Comparison of ENCODE assay signal across 26 cellular contexts in the genomic region with DNA sequence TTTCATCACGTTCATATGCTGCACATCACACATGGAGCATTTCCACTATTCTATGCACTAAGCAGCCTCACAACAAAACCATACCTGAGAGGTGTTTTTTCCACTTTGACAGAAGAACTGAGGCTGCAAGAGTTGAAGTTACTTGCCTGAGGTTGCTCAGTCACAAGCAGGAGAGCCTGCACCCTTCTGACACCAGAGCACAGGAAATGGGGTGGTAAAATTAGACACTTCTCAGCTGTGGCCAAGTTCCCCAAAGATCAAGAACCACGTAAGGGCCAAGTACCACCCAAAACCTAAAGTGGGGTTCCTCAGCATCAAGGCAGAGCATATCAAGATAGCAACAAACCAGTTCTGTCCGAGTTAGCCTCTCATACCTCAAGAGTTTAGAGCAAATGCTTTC.
"Had no signal": no experiment of that assay in that cellular context is flagged by ENCODE, and none has a peak within 500 bp of the region (broad histone marks: within the 10 kb centered on the region; RNA-seq: fewer than 3 reads in every experiment).

No MANE protein-coding gene starts in this region.

- H3K36me3 ChIP-seq: Peyer's patch, SJCRH30 had no signal

- H3K27ac Mint-ChIP-seq: IgD-negative memory B cell had no signal

- ATAC-seq: K562, Right ventricle myocardium inferior, SK-N-SH treated with all-trans-retinoic acid at 6 μM for 48 hours had no signal

- H3K27me3 Mint-ChIP-seq: IgD-negative memory B cell had no signal

- H3K4me3 Mint-ChIP-seq: IgD-negative memory B cell had no signal

- H3K4me1 Mint-ChIP-seq: IgD-negative memory B cell had no signal

- H3K9me3 ChIP-seq: Peyer's patch, SJCRH30 had no signal

- DNase-seq: Karpas-422; MM.1S; NCI-H1048; NCI-H1105; NCI-H1436 treated with DMSO at 0.1 percent for 48 hours; NCI-H1694; NCI-H187 treated with DMSO at 0.1 percent for 48 hours; NCI-H2029 treated with DMSO at 0.1 percent for 48 hours; NCI-H2171; NCI-H226; NCI-H510A; NCI-H524 treated with DMSO at 0.1 percent for 48 hours; NCI-H69; NCI-H774; NK-92 treated with Interleukin-12 subunit alpha and Interleukin-12 subunit beta, amount 100 ng/mL, for 24 hours; OCI-M1; PC-9; Peyer's patch; SHP77 treated with DMSO at 0.1 percent for 48 hours; SJCRH30; T-helper 2 cell had no signal

- H3K27ac ChIP-seq: HL-60, PC-9, Peyer's patch, SJCRH30 had no signal

- H3K4me3 ChIP-seq: K562, PC-9, Peyer's patch, SJCRH30 had no signal

- H3K4me1 ChIP-seq: Peyer's patch, SJCRH30 had no signal

- H3K27me3 ChIP-seq: Peyer's patch, SJCRH30 had no signal

- H2AFZ ChIP-seq: PC-9 had no signal

- H3K4me2 ChIP-seq: PC-9 had no signal
